1 cellular context compared by ENCODE assay signal in genomic region chr18:45901654-45902210, GRCh38.
TF ChIP-seq lines count a peak whose summit lies in the region.

No MANE protein-coding gene starts in this region.

TF ChIP-seq in GM23338, 12 proteins besides CTCF, POLR2A, EP300 and RAD21 (continued from another document):
- TF ChIP-seq, protein P1, sequence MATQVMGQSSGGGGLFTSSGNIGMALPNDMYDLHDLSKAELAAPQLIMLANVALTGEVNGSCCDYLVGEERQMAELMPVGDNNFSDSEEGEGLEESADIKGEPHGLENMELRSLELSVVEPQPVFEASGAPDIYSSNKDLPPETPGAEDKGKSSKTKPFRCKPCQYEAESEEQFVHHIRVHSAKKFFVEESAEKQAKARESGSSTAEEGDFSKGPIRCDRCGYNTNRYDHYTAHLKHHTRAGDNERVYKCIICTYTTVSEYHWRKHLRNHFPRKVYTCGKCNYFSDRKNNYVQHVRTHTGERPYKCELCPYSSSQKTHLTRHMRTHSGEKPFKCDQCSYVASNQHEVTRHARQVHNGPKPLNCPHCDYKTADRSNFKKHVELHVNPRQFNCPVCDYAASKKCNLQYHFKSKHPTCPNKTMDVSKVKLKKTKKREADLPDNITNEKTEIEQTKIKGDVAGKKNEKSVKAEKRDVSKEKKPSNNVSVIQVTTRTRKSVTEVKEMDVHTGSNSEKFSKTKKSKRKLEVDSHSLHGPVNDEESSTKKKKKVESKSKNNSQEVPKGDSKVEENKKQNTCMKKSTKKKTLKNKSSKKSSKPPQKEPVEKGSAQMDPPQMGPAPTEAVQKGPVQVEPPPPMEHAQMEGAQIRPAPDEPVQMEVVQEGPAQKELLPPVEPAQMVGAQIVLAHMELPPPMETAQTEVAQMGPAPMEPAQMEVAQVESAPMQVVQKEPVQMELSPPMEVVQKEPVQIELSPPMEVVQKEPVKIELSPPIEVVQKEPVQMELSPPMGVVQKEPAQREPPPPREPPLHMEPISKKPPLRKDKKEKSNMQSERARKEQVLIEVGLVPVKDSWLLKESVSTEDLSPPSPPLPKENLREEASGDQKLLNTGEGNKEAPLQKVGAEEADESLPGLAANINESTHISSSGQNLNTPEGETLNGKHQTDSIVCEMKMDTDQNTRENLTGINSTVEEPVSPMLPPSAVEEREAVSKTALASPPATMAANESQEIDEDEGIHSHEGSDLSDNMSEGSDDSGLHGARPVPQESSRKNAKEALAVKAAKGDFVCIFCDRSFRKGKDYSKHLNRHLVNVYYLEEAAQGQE (IDR thresholded peaks at IDR 0.05; ENCODE audit: unreplicated experiment), result no peak
TF ChIP-seq in GM23338: peak in this region for 0.
